In genomic region chr12:124545508-124546418, GRCh38 we compare ENCODE assay signal across 9 cellular contexts. TPM values are rescaled to one million over a fixed set of nuclear protein-coding genes. Genes with fewer than 3 reads are reported as not detected.
A peak's percentile ranks its signal among the peaks of the same experiment; 100 is the strongest.
DNase-seq lines count a peak whose midpoint lies in the region; ATAC-seq and TF ChIP-seq lines count a peak whose summit lies in the region.
"Had no signal": no experiment of that assay in that cellular context is flagged by ENCODE, and none has a peak within 500 bp of the region (broad histone marks: within the 10 kb centered on the region; RNA-seq: fewer than 3 reads in every experiment).

No MANE protein-coding gene starts in this region.

- no peak overlapping the region for H3K27ac ChIP-seq in left lung

- ATAC-seq in GM19397 (IDR thresholded peaks at IDR 0.05; ENCODE audit: unreplicated experiment) (peak; percentile 73), HG03354 (IDR thresholded peaks at IDR 0.05; ENCODE audit: poor library complexity, severe bottlenecking, unreplicated experiment) (peak; percentile 70), left lung (peak; percentile 8)

- H3K4me1 ChIP-seq in left lung = peaks cover 62 to 80% of the 10 kb centered on the region in 2 donors

- no peaks in the 10 kb centered on the region for H3K9me3 ChIP-seq in left lung

- peak; percentile 49 for DNase-seq in AG20443 (ENCODE audit: low spot score)
- peak; percentile 77 for DNase-seq in activated CD8-positive, alpha-beta memory T cell treated with anti-CD3 and anti-CD28 coated beads for 24 hours
- peak in 1 of 2 donors; percentile 85 for DNase-seq in left lung
- DNase-seq in D341Med (ENCODE audit: low spot score) = no peak
- no peak for DNase-seq in globus pallidus (ENCODE audit: low spot score)
- no peak for DNase-seq in Kasumi-1 (lab: John Stamatoyannopoulos, UW)

- TF ChIP-seq CTCF in left lung (IDR thresholded peaks at IDR 0.05) = no peak

- no peaks in the 10 kb centered on the region for H3K27me3 ChIP-seq in left lung
- H3K27me3 ChIP-seq: cardiac muscle cell had no signal

- H3K36me3 ChIP-seq in left lung = no peaks in the 10 kb centered on the region
- H3K36me3 ChIP-seq: cardiac muscle cell had no signal

- intact Hi-C loops in left lung (cut with DNase I) = no loop called here

- no peak overlapping the region for H3K4me3 ChIP-seq in left lung
- H3K4me3 ChIP-seq: cardiac muscle cell had no signal

RNA-seq across cellular contexts. Expression of gene NCOR2, which starts 21.6 kb away (rescaled TPM):
- total RNA-seq in left lung = 100 to 1,000 TPM; 289 to 331 TPM

Comparison
In these comparisons a context has a peak if more than half of its experiments do, and no peak if none do; other contexts are left out.
1. DNase-seq: peak in AG20443 (single experiment) and activated CD8-positive, alpha-beta memory T cell treated with anti-CD3 and anti-CD28 coated beads for 24 hours (single experiment); none in D341Med (single experiment), globus pallidus (single experiment) and Kasumi-1 (0 of 2).
2. ATAC-seq: peak in every context shown above with its lines; median percentile 73 in GM19397; 70 in HG03354; 8 in left lung.